8 cellular contexts compared by ENCODE assay signal in genomic region chr4:26858947-26859401, GRCh38. TPM values are rescaled to one million over a fixed set of nuclear protein-coding genes. Genes with fewer than 3 reads are reported as not detected.
A peak's percentile ranks its signal among the peaks of the same experiment; 100 is the strongest.
DNase-seq lines count a peak whose midpoint lies in the region; ATAC-seq and TF ChIP-seq lines count a peak whose summit lies in the region.

No MANE protein-coding gene starts in this region.

- H2BK15ac ChIP-seq in mesenchymal stem cell (ENCODE audit: low read depth, poor library complexity, severe bottlenecking): no peak overlapping the region

- DNase-seq in activated naive CD4-positive, alpha-beta T cell treated with anti-CD3 and anti-CD28 coated beads, Interleukin-2, amount 50 U/mL, for 72 hours (ENCODE audit: low spot score in 2 of 2): no peak
- DNase-seq in mesenchymal stem cell: peak; percentile 86
- no peak for DNase-seq in CD1c-positive myeloid dendritic cell (ENCODE audit: extremely low spot score)
- no peak for DNase-seq in esophagus muscularis mucosa (ENCODE audit: extremely low spot score)
- DNase-seq in superior temporal gyrus (ENCODE audit: extremely low spot score): no peak

- no peak overlapping the region for H4K8ac ChIP-seq in mesenchymal stem cell (ENCODE audit: low read length)

- H3K18ac ChIP-seq in mesenchymal stem cell (ENCODE audit: low read depth in 1 of 2, low read length in 2 of 2): no peak overlapping the region

- ATAC-seq in activated naive CD4-positive, alpha-beta T cell treated with anti-CD3 and anti-CD28 coated beads, Interleukin-2, amount 50 U/mL, for 72 hours: no peak
- no peak for ATAC-seq in HG03378 (IDR thresholded peaks at IDR 0.05; ENCODE audit: unreplicated experiment)

- H2BK12ac ChIP-seq in mesenchymal stem cell (ENCODE audit: low read length in 2 of 2): no peak overlapping the region

- H3K27ac ChIP-seq in C4-2B: peak overlapping the region; percentile 95; the same call in 1 of the 2 replicates
- no peak overlapping the region for H3K27ac ChIP-seq in mesenchymal stem cell (ENCODE audit: low read length, poor library complexity, severe bottlenecking)
- H3K27ac ChIP-seq in esophagus muscularis mucosa (replicated peaks in 1 of 4): no peak overlapping the region

- no peak for TF ChIP-seq EP300 in esophagus muscularis mucosa (IDR thresholded peaks at IDR 0.05)

- H3K36me3 ChIP-seq in mesenchymal stem cell (ENCODE audit: control insufficient read depth in 1 of 2, insufficient read depth in 2 of 2, low read depth in 1 of 2, low read length in 2 of 2): no peaks in the 10 kb centered on the region
- no peaks in the 10 kb centered on the region for H3K36me3 ChIP-seq in esophagus muscularis mucosa

- no peak overlapping the region for H2BK5ac ChIP-seq in mesenchymal stem cell (ENCODE audit: low read depth, low read length, poor library complexity, severe bottlenecking)

- peak overlapping the region in 1 of 2 experiments; percentile 97 for H3K4me3 ChIP-seq in mesenchymal stem cell (ENCODE audit: insufficient read depth in 1 of 2, low read depth in 1 of 2, low read length in 2 of 2)
- peak overlapping the region in 1 of 4 donors; percentile 76 for H3K4me3 ChIP-seq in esophagus muscularis mucosa

- H3K36me3 Mint-ChIP-seq in IgD-negative memory B cell: no peaks in the 10 kb centered on the region
- peaks cover 15 to 24% of the 10 kb centered on the region in 2 donors for H3K36me3 Mint-ChIP-seq in activated naive CD4-positive, alpha-beta T cell treated with anti-CD3 and anti-CD28 coated beads, Interleukin-2, amount 50 U/mL, for 72 hours

- H3K9me3 Mint-ChIP-seq in IgD-negative memory B cell: peaks cover 0 to 2% (median 2%) of the 10 kb centered on the region in 3 donors
- H3K9me3 Mint-ChIP-seq in activated naive CD4-positive, alpha-beta T cell treated with anti-CD3 and anti-CD28 coated beads, Interleukin-2, amount 50 U/mL, for 72 hours: no peaks in the 10 kb centered on the region

- no peak overlapping the region for H4K91ac ChIP-seq in mesenchymal stem cell (ENCODE audit: low read length)

- H3K9me3 ChIP-seq in mesenchymal stem cell (ENCODE audit: control insufficient read depth, low read length) (no peaks in the 10 kb centered on the region), esophagus muscularis mucosa (no peaks in the 10 kb centered on the region)

- TF ChIP-seq POLR2A in esophagus muscularis mucosa (IDR thresholded peaks at IDR 0.05; ENCODE audit: low read depth): no peak

- H3K27ac Mint-ChIP-seq in IgD-negative memory B cell: peak overlapping the region; percentile 16 to 90 (median 84)
- H3K27ac Mint-ChIP-seq in activated naive CD4-positive, alpha-beta T cell treated with anti-CD3 and anti-CD28 coated beads, Interleukin-2, amount 50 U/mL, for 72 hours: peak overlapping the region; percentile 78 to 91

- 80% methylated on average over 2 of the region's 3 CpGs for WGBS in mesenchymal stem cell
- 73% methylated on average over 3 of the region's 3 CpGs for WGBS in esophagus muscularis mucosa

- no peaks in the 10 kb centered on the region for H3K27me3 ChIP-seq in mesenchymal stem cell (ENCODE audit: control insufficient read depth in 1 of 2, insufficient read depth in 1 of 2, low read length in 2 of 2)
- H3K27me3 ChIP-seq in esophagus muscularis mucosa: no peaks in the 10 kb centered on the region

- no peak overlapping the region for H3K4me2 ChIP-seq in mesenchymal stem cell (ENCODE audit: low read length, poor library complexity, severe bottlenecking)

- peaks cover 4% of the 10 kb centered on the region for H3K79me1 ChIP-seq in mesenchymal stem cell (replicated peaks; ENCODE audit: low read length, poor library complexity, severe bottlenecking)

- no peak overlapping the region for H3K14ac ChIP-seq in mesenchymal stem cell (ENCODE audit: low read length in 2 of 2)

- H2AK5ac ChIP-seq in mesenchymal stem cell (ENCODE audit: low read length, severe bottlenecking): no peak overlapping the region

- no peak overlapping the region for H2BK120ac ChIP-seq in mesenchymal stem cell (ENCODE audit: low read depth, low read length)

- no peak overlapping the region for H3K4ac ChIP-seq in mesenchymal stem cell (ENCODE audit: low read depth in 1 of 2, low read length in 2 of 2)

- peaks cover 30 to 46% (median 40%) of the 10 kb centered on the region in 3 donors for H3K4me1 Mint-ChIP-seq in IgD-negative memory B cell

- peak overlapping the region; percentile 91 for H3K9ac ChIP-seq in mesenchymal stem cell (ENCODE audit: low read length)

- intact Hi-C loops in esophagus muscularis mucosa (cut with DNase I): loop anchor here (10.0 kb wide), 1 partner anchor 274 kb away; the partner anchor contains the start of gene TBC1D19

- H3K23ac ChIP-seq in mesenchymal stem cell (ENCODE audit: low read length in 2 of 2): no peak overlapping the region

- H3K4me1 ChIP-seq in mesenchymal stem cell (ENCODE audit: control insufficient read depth, insufficient read depth, low read depth, low read length) (peaks cover 2% of the 10 kb centered on the region), esophagus muscularis mucosa (peaks cover 21 to 47% (median 39%) of the 10 kb centered on the region in 4 donors)

- no peaks in the 10 kb centered on the region for H3K27me3 Mint-ChIP-seq in IgD-negative memory B cell

- TF ChIP-seq CTCF in C4-2B (conservative IDR thresholded peaks at IDR 0.05) (no peak), esophagus muscularis mucosa (IDR thresholded peaks at IDR 0.05) (no peak)

- no peak overlapping the region for H2AFZ ChIP-seq in mesenchymal stem cell (ENCODE audit: low read depth, low read length)

- peak overlapping the region; percentile 88 to 100 (median 96) for H3K4me3 Mint-ChIP-seq in IgD-negative memory B cell

RNA-seq across cellular contexts. Expression of gene STIM2, which starts 1.7 kb away (rescaled TPM):
- 22.4 TPM for polyA plus RNA-seq in IgD-negative memory B cell
- total RNA-seq in activated naive CD4-positive, alpha-beta T cell treated with anti-CD3 and anti-CD28 coated beads, Interleukin-2, amount 50 U/mL, for 72 hours: 10 to 100 TPM; 43.0 to 49.1 TPM
- polyA plus RNA-seq in mesenchymal stem cell (2013, experiment 1 of 2): 22.3 TPM
- polyA plus RNA-seq in mesenchymal stem cell (2013, experiment 2 of 2): 20.4 TPM
- 10 to 100 TPM in 2 of 4 donors, 1 to 10 TPM in 2; 9.6 to 12.2 (median 10.1) TPM for total RNA-seq in esophagus muscularis mucosa
